ENCODE assay signal across 14 cellular contexts in the genomic region with DNA sequence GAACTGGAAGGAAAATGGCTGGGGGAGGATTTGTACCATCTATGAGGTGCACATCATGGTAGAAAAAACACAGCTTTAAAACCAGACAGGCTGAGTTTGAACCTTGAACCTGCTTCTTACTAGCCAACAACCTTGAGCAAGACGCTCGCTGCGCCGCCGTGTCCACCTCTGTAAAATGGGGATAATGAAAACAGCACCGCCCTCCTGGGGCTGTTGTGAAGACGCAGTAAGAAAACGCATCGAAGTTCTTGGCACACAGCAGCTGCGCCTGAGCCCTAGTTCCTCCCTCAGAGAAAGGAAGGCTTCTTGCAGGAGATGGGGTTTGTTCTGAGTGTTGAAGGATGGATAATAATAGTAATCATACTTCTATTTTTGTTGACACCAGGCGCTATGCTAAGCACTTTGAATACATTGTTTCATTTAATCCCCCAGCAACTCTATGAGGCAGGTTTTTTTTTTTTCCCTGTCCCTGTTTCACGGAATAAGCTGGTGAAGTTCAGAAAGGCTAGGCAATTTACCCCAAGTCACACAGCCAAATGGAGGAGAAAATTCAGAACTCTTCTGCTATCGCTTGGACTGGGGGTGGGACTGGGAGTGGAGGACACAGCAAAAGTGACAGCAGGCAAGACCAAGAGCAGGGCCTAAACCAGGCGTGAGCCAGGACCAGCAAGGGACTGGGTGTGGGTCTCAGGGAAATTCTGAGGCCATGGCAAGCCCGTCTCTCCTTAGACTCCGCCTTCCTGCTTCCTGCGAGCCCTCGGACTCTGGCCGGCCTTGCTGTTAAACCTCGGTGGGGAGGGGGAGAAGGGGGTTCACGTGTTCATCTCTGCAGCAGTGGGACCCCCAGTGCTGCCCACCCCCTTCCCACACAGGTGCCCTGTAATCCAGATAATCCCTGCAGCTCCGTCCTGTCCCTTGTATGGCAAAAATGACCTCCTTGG.
A peak's percentile ranks its signal among the peaks of the same experiment; 100 is the strongest.
DNase-seq lines count a peak whose midpoint lies in the region; ATAC-seq and TF ChIP-seq lines count a peak whose summit lies in the region.
"Had no signal": no experiment of that assay in that cellular context is flagged by ENCODE, and none has a peak within 500 bp of the region (broad histone marks: within the 10 kb centered on the region; RNA-seq: fewer than 3 reads in every experiment).

No MANE protein-coding gene starts in this region.

- H3K27ac Mint-ChIP-seq in dendritic cell treated with granulocyte-macrophage colony-stimulating factor and Interleukin-4, amounts not matched to agents 40 ng/mL and 50 ng/mL, for 4 days, result peak overlapping the region; percentile 59
- H3K27ac Mint-ChIP-seq in nephron progenitor cell, result peak overlapping the region; percentile 87
- H3K27ac Mint-ChIP-seq: stimulated activated naive B cell treated with anti-CD40 and anti-IgM and Interleukin-4, amounts not matched to agents 10 μg/mL and 1 μg/mL and 100 μg/mL, for 72 hours; T-helper 1 cell treated with Interleukin-12 subunit alpha and Interleukin-12 subunit beta and Interleukin-4 antibody, amounts not matched to agents 30 μg/mL and 1 μg/mL, for 36 hours had no signal

- H4K20me1 ChIP-seq in BLaER1, result peaks cover 19% of the 10 kb centered on the region; the same call in 1 of the 2 replicates

- intact Hi-C loops in dendritic cell treated with granulocyte-macrophage colony-stimulating factor and Interleukin-4, amounts not matched to agents 40 ng/mL and 50 ng/mL, for 4 days (cut with micrococcal nuclease), result no loop called here
- intact Hi-C loops in Right ventricle myocardium inferior (cut with DNase I), result no loop called here

- no peaks in the 10 kb centered on the region for H3K9me3 ChIP-seq in BLaER1
- no peaks in the 10 kb centered on the region for H3K9me3 ChIP-seq in HUES48 (ENCODE audit: control insufficient read depth, insufficient read depth, low read length)
- H3K9me3 ChIP-seq: gastroesophageal sphincter had no signal

- H3K27ac ChIP-seq in BLaER1, result peak overlapping the region; percentile 72
- peak overlapping the region; percentile 70 for H3K27ac ChIP-seq in HUES48 (ENCODE audit: low read depth, low read length)

- H3K36me3 ChIP-seq in BLaER1 (no peaks in the 10 kb centered on the region), HUES48 (ENCODE audit: control insufficient read depth, insufficient read depth, low read length) (no peaks in the 10 kb centered on the region)
- H3K36me3 ChIP-seq: gastroesophageal sphincter had no signal

- ATAC-seq in GM19467 (IDR thresholded peaks at IDR 0.05; ENCODE audit: unreplicated experiment), result no peak
- ATAC-seq in Right ventricle myocardium inferior, result no peak
- ATAC-seq: gastroesophageal sphincter; left ventricle myocardium superior; stimulated activated naive B cell treated with anti-CD40 and anti-IgM and Interleukin-4, amounts not matched to agents 10 μg/mL and 1 μg/mL and 100 μg/mL, for 72 hours had no signal

- DNase-seq in nephron progenitor cell (no peak), activated gamma-delta T cell treated with Interleukin-2 at 50 U/mL for 16 hours (no peak), Right ventricle myocardium inferior (ENCODE audit: missing footprints) (no peak), hypothalamus (lab: John Stamatoyannopoulos, UW) (no peak)
- DNase-seq: activated naive CD8-positive, alpha-beta T cell treated with anti-CD3 and anti-CD28 coated beads, Interleukin-2, amount 10 ng/mL, durations not matched to agents 7 days and 5 days; cortex of kidney; left ventricle myocardium superior; stimulated activated naive B cell treated with anti-CD40 and anti-IgM and Interleukin-4, amounts not matched to agents 10 μg/mL and 1 μg/mL and 100 μg/mL, for 72 hours had no signal

- H3K4me1 ChIP-seq in BLaER1, result peaks cover 99% of the 10 kb centered on the region
- peaks cover 55% of the 10 kb centered on the region for H3K4me1 ChIP-seq in HUES48 (ENCODE audit: control insufficient read depth, insufficient read depth, low read length)

- no peak overlapping the region for H3K4me3 Mint-ChIP-seq in dendritic cell treated with granulocyte-macrophage colony-stimulating factor and Interleukin-4, amounts not matched to agents 40 ng/mL and 50 ng/mL, for 4 days
- H3K4me3 Mint-ChIP-seq in nephron progenitor cell, result peak overlapping the region; percentile 41
- H3K4me3 Mint-ChIP-seq: activated naive CD8-positive, alpha-beta T cell treated with anti-CD3 and anti-CD28 coated beads, Interleukin-2, amount 10 ng/mL, durations not matched to agents 7 days and 5 days; stimulated activated naive B cell treated with anti-CD40 and anti-IgM and Interleukin-4, amounts not matched to agents 10 μg/mL and 1 μg/mL and 100 μg/mL, for 72 hours; T-helper 1 cell treated with Interleukin-12 subunit alpha and Interleukin-12 subunit beta and Interleukin-4 antibody, amounts not matched to agents 30 μg/mL and 1 μg/mL, for 36 hours had no signal

- H3K4me2 ChIP-seq in BLaER1, result peak overlapping the region; percentile 98

- no peak for TF ChIP-seq CTCF in nephron progenitor cell (IDR thresholded peaks at IDR 0.05)

- H3K36me3 Mint-ChIP-seq in dendritic cell treated with granulocyte-macrophage colony-stimulating factor and Interleukin-4, amounts not matched to agents 40 ng/mL and 50 ng/mL, for 4 days (ENCODE audit: low read depth), result no peaks in the 10 kb centered on the region
- no peaks in the 10 kb centered on the region for H3K36me3 Mint-ChIP-seq in nephron progenitor cell (ENCODE audit: low read depth)
- H3K36me3 Mint-ChIP-seq: activated naive CD8-positive, alpha-beta T cell treated with anti-CD3 and anti-CD28 coated beads, Interleukin-2, amount 10 ng/mL, durations not matched to agents 7 days and 5 days; stimulated activated naive B cell treated with anti-CD40 and anti-IgM and Interleukin-4, amounts not matched to agents 10 μg/mL and 1 μg/mL and 100 μg/mL, for 72 hours had no signal

- peaks cover 52% of the 10 kb centered on the region for H3K27me3 Mint-ChIP-seq in dendritic cell treated with granulocyte-macrophage colony-stimulating factor and Interleukin-4, amounts not matched to agents 40 ng/mL and 50 ng/mL, for 4 days
- peaks cover 15% of the 10 kb centered on the region for H3K27me3 Mint-ChIP-seq in nephron progenitor cell (ENCODE audit: low read depth, poor library complexity)

- H3K4me3 ChIP-seq in BLaER1 (peak overlapping the region; percentile 31; the same call in 1 of the 2 replicates), HUES48 (ENCODE audit: low read depth, low read length) (peak overlapping the region; percentile 18)
- H3K4me3 ChIP-seq: gastroesophageal sphincter had no signal

- H3K9ac ChIP-seq in BLaER1 (peak overlapping the region; percentile 49; the same call in 1 of the 2 replicates), HUES48 (ENCODE audit: low read depth, low read length) (peak overlapping the region; percentile 11; the same call in 1 of the 2 replicates)

- H3K9me3 Mint-ChIP-seq in dendritic cell treated with granulocyte-macrophage colony-stimulating factor and Interleukin-4, amounts not matched to agents 40 ng/mL and 50 ng/mL, for 4 days, result no peaks in the 10 kb centered on the region
- H3K9me3 Mint-ChIP-seq in nephron progenitor cell, result no peaks in the 10 kb centered on the region
- H3K9me3 Mint-ChIP-seq: activated naive CD8-positive, alpha-beta T cell treated with anti-CD3 and anti-CD28 coated beads, Interleukin-2, amount 10 ng/mL, durations not matched to agents 7 days and 5 days; stimulated activated naive B cell treated with anti-CD40 and anti-IgM and Interleukin-4, amounts not matched to agents 10 μg/mL and 1 μg/mL and 100 μg/mL, for 72 hours; T-helper 1 cell treated with Interleukin-12 subunit alpha and Interleukin-12 subunit beta and Interleukin-4 antibody, amounts not matched to agents 30 μg/mL and 1 μg/mL, for 36 hours had no signal

- H3K27me3 ChIP-seq in BLaER1 (no peaks in the 10 kb centered on the region), HUES48 (ENCODE audit: control insufficient read depth, insufficient read depth, low read length) (no peaks in the 10 kb centered on the region)
- H3K27me3 ChIP-seq: gastroesophageal sphincter had no signal

- peaks cover 71% of the 10 kb centered on the region for H3K4me1 Mint-ChIP-seq in dendritic cell treated with granulocyte-macrophage colony-stimulating factor and Interleukin-4, amounts not matched to agents 40 ng/mL and 50 ng/mL, for 4 days (ENCODE audit: low read depth)
- H3K4me1 Mint-ChIP-seq in nephron progenitor cell, result peaks cover 97% of the 10 kb centered on the region
